8 cellular contexts compared by ENCODE assay signal in the genomic region with DNA sequence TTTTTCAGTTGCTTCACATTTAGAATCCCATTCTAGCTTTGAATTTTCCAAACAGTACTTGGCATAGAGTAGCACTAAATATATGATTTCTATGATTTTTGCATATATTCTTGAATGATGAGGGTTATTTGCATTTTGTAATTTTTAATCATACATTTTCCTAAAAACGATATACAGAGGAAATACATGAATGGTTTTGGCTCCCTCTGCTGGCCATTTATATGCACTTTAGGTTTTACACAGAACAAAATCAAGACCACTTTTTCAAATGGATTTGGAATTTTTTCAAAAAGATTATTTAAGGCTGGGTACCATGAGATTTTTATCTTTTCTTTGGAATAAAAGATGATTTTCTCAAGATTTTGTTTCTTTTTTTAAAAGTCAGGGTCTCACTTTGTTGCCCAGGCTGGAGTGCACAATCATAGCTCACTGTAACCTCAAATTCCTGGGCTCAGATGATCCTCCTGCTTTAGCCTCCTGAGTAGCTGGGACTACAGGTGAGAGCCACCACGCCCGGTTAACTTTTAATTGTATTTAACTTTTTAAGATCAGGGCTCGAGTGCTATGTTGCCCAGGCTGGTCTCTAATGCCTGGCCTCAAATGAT. TPM values are rescaled to one million over a fixed set of nuclear protein-coding genes. Genes with fewer than 3 reads are reported as not detected.
DNase-seq lines count a peak whose midpoint lies in the region; ATAC-seq and TF ChIP-seq lines count a peak whose summit lies in the region.

No MANE protein-coding gene starts in this region.

- DNase-seq in Calu3 (peak; percentile 44), OCI-LY7 (ENCODE audit: low spot score) (peak; percentile 74), chondrocyte (ENCODE audit: low spot score) (no peak), medulla oblongata (ENCODE audit: extremely low spot score) (peak; percentile 76), NCI-H128 (lab: John Stamatoyannopoulos, UW; ENCODE audit: unreplicated experiment) (no peak)

- no peak overlapping the region for H3K4me3 ChIP-seq in OCI-LY7 (ENCODE audit: low read depth, low read length, poor library complexity, severe bottlenecking)

- no peak overlapping the region for H3K27ac Mint-ChIP-seq in Calu3 (ENCODE audit: unreplicated experiment)
- no peak overlapping the region for H3K27ac Mint-ChIP-seq in chondrocyte (ENCODE audit: unreplicated experiment)

- no peaks in the 10 kb centered on the region for H3K36me3 ChIP-seq in OCI-LY7 (ENCODE audit: insufficient read depth, low read length)

- H3K9me3 Mint-ChIP-seq in Calu3 (ENCODE audit: low read depth, unreplicated experiment) (no peaks in the 10 kb centered on the region), chondrocyte (ENCODE audit: low read depth) (no peaks in the 10 kb centered on the region)

- peak; percentile 62 for ATAC-seq in HG02938 (IDR thresholded peaks at IDR 0.05; ENCODE audit: unreplicated experiment)
- no peak for ATAC-seq in HG03565 (IDR thresholded peaks at IDR 0.05; ENCODE audit: unreplicated experiment)

- H3K4me3 Mint-ChIP-seq in Calu3 (ENCODE audit: low read depth, unreplicated experiment), result no peak overlapping the region
- H3K4me3 Mint-ChIP-seq in chondrocyte (ENCODE audit: unreplicated experiment), result no peak overlapping the region

- BruUV-seq in Calu3 (replicated peaks; lab: Mats Ljungman, UMichigan) (no TSS peak), OCI-LY7 (replicated peaks; lab: Mats Ljungman, UMichigan) (no TSS peak)

- TF ChIP-seq CTCF in 22Rv1 (IDR thresholded peaks at IDR 0.05) (peak; percentile 96), Calu3 (IDR thresholded peaks at IDR 0.05; ENCODE audit: unreplicated experiment) (peak; percentile 67), OCI-LY7 (conservative IDR thresholded peaks at IDR 0.05; ENCODE audit: low read length) (peak; percentile 98), chondrocyte (IDR thresholded peaks at IDR 0.05) (peak; percentile 98)

- no peaks in the 10 kb centered on the region for H3K4me1 Mint-ChIP-seq in Calu3 (ENCODE audit: low read depth, unreplicated experiment)
- no peaks in the 10 kb centered on the region for H3K4me1 Mint-ChIP-seq in chondrocyte (ENCODE audit: low read depth)

- no peaks in the 10 kb centered on the region for H3K9me3 ChIP-seq in OCI-LY7 (ENCODE audit: low read length)

- H4K20me1 ChIP-seq in OCI-LY7 (ENCODE audit: insufficient read depth, low read length), result no peaks in the 10 kb centered on the region

- no peaks in the 10 kb centered on the region for H3K4me1 ChIP-seq in OCI-LY7 (ENCODE audit: insufficient read depth, low read length, poor library complexity, severe bottlenecking)

- intact Hi-C loops in Calu3 (cut with micrococcal nuclease; ENCODE audit: unreplicated experiment), result loop anchor here (1.0 to 5.0 kb wide), 3 partner anchors 180 to 434 kb away; partner anchors contain the start of genes AP3S1 and ATG12
- intact Hi-C loops in OCI-LY7 (cut with micrococcal nuclease; ENCODE audit: unreplicated experiment), result loop anchor here (1.0 to 10.0 kb wide), 3 partner anchors 181 to 753 kb away; no protein-coding TSS in a partner anchor

- H2AFZ ChIP-seq in OCI-LY7 (ENCODE audit: low read length), result no peak overlapping the region

- no peaks in the 10 kb centered on the region for H3K27me3 Mint-ChIP-seq in Calu3 (ENCODE audit: unreplicated experiment)
- H3K27me3 Mint-ChIP-seq in chondrocyte (ENCODE audit: low read depth), result peaks cover 11% of the 10 kb centered on the region

- H3K4me2 ChIP-seq in OCI-LY7 (ENCODE audit: low read length), result no peak overlapping the region

- CTCF ChIA-PET in Calu3 (lab: Charles Lee), result interaction anchor here (0.6 to 2.9 kb wide), 2 partner anchors 180 to 228 kb away, joined by 4 to 10 read pairs; no protein-coding TSS in a partner anchor
- CTCF ChIA-PET in OCI-LY7 (lab: Charles Lee; ENCODE audit: unreplicated experiment), result no interaction called here

- no peak overlapping the region for H3K27ac ChIP-seq in 22Rv1
- H3K27ac ChIP-seq in OCI-LY7 (ENCODE audit: low read depth, low read length, poor library complexity, severe bottlenecking), result no peak overlapping the region

- H3K9me2 ChIP-seq in OCI-LY7 (ENCODE audit: insufficient read depth, low read length), result no peaks in the 10 kb centered on the region

- POLR2A ChIA-PET in OCI-LY7 (lab: Charles Lee), result interaction anchor here (0.9 to 2.2 kb wide), 2 partner anchors 8 to 433 kb away, joined by 3 to 9 read pairs; no protein-coding TSS in a partner anchor

- no peaks in the 10 kb centered on the region for H3K79me2 ChIP-seq in OCI-LY7 (ENCODE audit: insufficient read depth, low read depth, low read length)

- H3K36me3 Mint-ChIP-seq in Calu3 (ENCODE audit: insufficient read depth, unreplicated experiment), result no peaks in the 10 kb centered on the region
- H3K36me3 Mint-ChIP-seq in chondrocyte (ENCODE audit: low read depth), result no peaks in the 10 kb centered on the region

RNA-seq across cellular contexts. Expression of gene COMMD10, which starts 16.7 kb away (rescaled TPM):
- total RNA-seq in Calu3 (2022) (39.8 and 40.2 TPM in 2 replicates), OCI-LY7 (2022) (11.7 and 15.0 TPM in 2 replicates), chondrocyte (18.0 to 23.0 TPM (median 18.6 TPM) in 3 replicates)
- 11.0 and 15.7 TPM in 2 replicates for total RNA-seq in OCI-LY7 (2014; rRNA removed; shearing (Covaris generic))

RNA-seq across cellular contexts. Expression of gene ARL14EPL, which starts 35.9 kb away (rescaled TPM):
- total RNA-seq in Calu3 (2022), result 0.66 and 1.2 TPM in 2 replicates
- total RNA-seq in OCI-LY7 (2014; rRNA removed; shearing (Covaris generic)), result not detected in 2 replicates
- not detected in 2 replicates for total RNA-seq in OCI-LY7 (2022)
- not detected in 3 replicates for total RNA-seq in chondrocyte

Comparison
In these comparisons a context has a peak if more than half of its experiments do, and no peak if none do; other contexts are left out.
1. DNase-seq: peak in Calu3 (single experiment), OCI-LY7 (single experiment) and medulla oblongata (single experiment); none in chondrocyte (single experiment) and NCI-H128 (single experiment).
2. Peak in every context shown above with its lines, with median percentiles within 50 percentile points of each other: CTCF ChIP-seq.